ENCODE assay signal across 8 cellular contexts in the genomic region with DNA sequence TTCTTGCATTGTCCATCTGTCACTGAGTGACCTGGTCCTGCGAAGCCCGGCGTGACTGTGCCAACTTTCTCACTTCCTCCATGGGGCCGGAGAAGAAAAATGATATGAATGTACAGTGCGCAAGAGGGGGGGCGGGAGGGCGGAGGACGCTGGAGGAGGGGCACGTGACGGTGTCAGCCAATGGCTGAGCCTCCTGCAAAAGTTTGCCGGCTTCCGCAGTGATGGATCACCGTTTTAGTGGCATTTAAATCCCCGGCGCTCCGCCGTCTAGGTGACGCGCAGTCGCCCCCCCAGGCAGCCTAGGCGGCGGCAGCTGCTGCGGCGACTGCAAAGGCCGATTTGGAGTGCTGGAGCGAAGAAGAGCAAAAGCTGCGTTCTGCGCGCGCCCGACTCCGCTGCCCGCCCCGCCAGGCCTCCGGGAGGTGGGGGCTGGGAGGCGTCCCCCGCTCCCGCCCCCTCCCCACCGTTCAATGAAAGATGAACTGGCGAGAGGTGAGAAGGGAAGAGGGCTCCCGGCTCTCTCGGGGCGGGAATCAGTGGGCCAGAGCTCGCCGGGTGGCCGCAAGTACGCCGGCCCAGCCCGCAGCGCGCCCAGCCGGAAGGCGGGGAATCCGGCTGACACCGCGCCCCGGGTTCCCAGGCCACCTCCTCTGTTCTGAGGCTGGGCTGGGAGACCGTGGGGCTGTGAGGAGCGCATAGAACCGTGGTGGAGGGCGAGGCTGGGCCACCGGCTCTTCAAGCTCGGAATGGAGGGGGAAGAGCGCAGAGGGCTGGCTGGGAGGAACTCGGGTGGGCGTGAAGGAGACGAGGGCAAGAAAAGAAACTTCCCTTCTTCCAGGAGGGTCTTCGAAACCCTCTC. TPM values are rescaled to one million over a fixed set of nuclear protein-coding genes. Genes with fewer than 3 reads are reported as not detected.
DNase-seq lines count a peak whose midpoint lies in the region; ATAC-seq and TF ChIP-seq lines count a peak whose summit lies in the region.

HOXA1 (minus strand) TSS at position 104 of the 859 bp plus-strand sequence; CDS start at position 16, 88 bp downstream.

- CTCF ChIA-PET in GM10248 (lab: Yijun Ruan, JAX) (interaction anchor here (1.0 to 2.8 kb wide), 7 partner anchors 10 to 414 kb away, joined by 3 to 8 read pairs (median 4); partner anchors contain the start of gene HOXA4), HCT116 (lab: Charles Lee) (no interaction called here)

- ATAC-seq in HCT116 (peak; percentile 91), right cardiac atrium (peak; percentile 77 to 87), gastrocnemius medialis (peak; percentile 82 to 83)
- ATAC-seq in activated naive CD4-positive, alpha-beta T cell treated with anti-CD3 and anti-CD28 coated beads, Interleukin-2, amount 50 U/mL, for 72 hours = peak; percentile 88 to 91

- H3K9me2 ChIP-seq in HCT116 (ENCODE audit: insufficient read depth) = no peaks in the 10 kb centered on the region
- no peaks in the 10 kb centered on the region for H3K9me2 ChIP-seq in MM.1S (replicated peaks; ENCODE audit: insufficient read depth, low read length)

- H3K27ac Mint-ChIP-seq in activated naive CD4-positive, alpha-beta T cell treated with anti-CD3 and anti-CD28 coated beads, Interleukin-2, amount 50 U/mL, for 72 hours = peak within 1 kb of the TSS; percentile 47 to 78

- TF ChIP-seq POLR2A in HCT116 (IDR thresholded peaks at IDR 0.05; ENCODE audit: borderline replicate concordance, extremely low read depth, insufficient read depth, insufficient read length) (no peak), gastrocnemius medialis (IDR thresholded peaks at IDR 0.05) (peak; percentile 41 to 59)

- POLR2A ChIA-PET in GM10248 (lab: Yijun Ruan, JAX) = no interaction called here
- POLR2A ChIA-PET in HCT116 (lab: Charles Lee) = interaction anchor here (0.6 to 1.9 kb wide), 5 partner anchors 12 to 49 kb away, joined by 3 to 8 read pairs (median 4); no protein-coding TSS in a partner anchor

- no peaks in the 10 kb centered on the region for H3K27me3 ChIP-seq in HCT116 (ENCODE audit: insufficient read depth, low read length)
- H3K27me3 ChIP-seq in MM.1S (replicated peaks; ENCODE audit: insufficient read depth, low read length) = peaks cover 16% of the 10 kb centered on the region
- no peaks in the 10 kb centered on the region for H3K27me3 ChIP-seq in right cardiac atrium (ENCODE audit: control insufficient read depth, insufficient read depth)
- H3K27me3 ChIP-seq in gastrocnemius medialis = no peaks in the 10 kb centered on the region

- H3F3A ChIP-seq in MM.1S (ENCODE audit: insufficient read depth, low read length) = no peaks in the 10 kb centered on the region

- H3K9ac ChIP-seq in HCT116 (ENCODE audit: low read length) = peak within 1 kb of the TSS; percentile 76
- H3K9ac ChIP-seq in MM.1S (ENCODE audit: low read length) = peak within 1 kb of the TSS; percentile 37; the same call in 1 of the 2 replicates

- TF ChIP-seq RAD21 in HCT116 (IDR thresholded peaks at IDR 0.05; ENCODE audit: low read depth) = no peak; the same call in 1 of the 2 replicates

- H3K4me3 ChIP-seq in HCT116 (replicated peaks in 1 of 2; ENCODE audit: low read depth in 1 of 2, low read length in 2 of 2) (peak within 1 kb of the TSS; percentile 74 to 86), MM.1S (ENCODE audit: low read length) (peak within 1 kb of the TSS; percentile 94), right cardiac atrium (ENCODE audit: low read length) (peak within 1 kb of the TSS; percentile 87), gastrocnemius medialis (peak within 1 kb of the TSS; percentile 78 to 97 (median 88))

- peaks cover 10 to 19% of the 10 kb centered on the region in 2 experiments; a peak in 3 of 4 replicates for H3K4me1 ChIP-seq in HCT116 (ENCODE audit: control insufficient read depth in 1 of 2, insufficient read depth in 2 of 2, low read length in 2 of 2)
- H3K4me1 ChIP-seq in MM.1S (ENCODE audit: low read length) = no peaks in the 10 kb centered on the region
- no peaks in the 10 kb centered on the region for H3K4me1 ChIP-seq in right cardiac atrium (ENCODE audit: control insufficient read depth, insufficient read depth, low read length)
- H3K4me1 ChIP-seq in gastrocnemius medialis = peaks cover 11 to 24% of the 10 kb centered on the region in 2 donors

- H4K20me1 ChIP-seq in HCT116 (ENCODE audit: insufficient read depth) (no peaks in the 10 kb centered on the region), MM.1S (ENCODE audit: insufficient read depth, low read length) (no peaks in the 10 kb centered on the region)

- RAD21 ChIA-PET in HCT116 (lab: Charles Lee; ENCODE audit: low non-redundant PET in 1 of 2, low total read pairs in 2 of 2, uncharacterized antibody in 2 of 2, unreplicated experiment in 2 of 2) = interaction anchor here in 1 of 2 experiments (1.3 kb wide), 1 partner anchor 19 kb away, joined by 3 read pairs; no protein-coding TSS in a partner anchor

- DNase-seq in GM10248 (ENCODE audit: extremely low spot score) (peak; percentile 93), HCT116 (ENCODE audit: low read depth, low spot score) (peak; percentile 80), MM.1S (peak; percentile 75), SKM-1 (lab: John Stamatoyannopoulos, UW; ENCODE audit: unreplicated experiment) (peak; percentile 74), right cardiac atrium (peak; percentile 65 to 84 (median 80)), gastrocnemius medialis (peak; percentile 52 to 55), cortex of kidney (lab: John Stamatoyannopoulos, UW) (no peak)
- DNase-seq in activated naive CD4-positive, alpha-beta T cell treated with anti-CD3 and anti-CD28 coated beads, Interleukin-2, amount 50 U/mL, for 72 hours (ENCODE audit: low spot score in 2 of 2) = peak; percentile 60 to 78

- intact Hi-C loops in HCT116 (cut with micrococcal nuclease) (loop anchor here (1.0 kb wide), 1 partner anchor 19 kb away; no protein-coding TSS in a partner anchor), right cardiac atrium (cut with DNase I) (no loop called here), gastrocnemius medialis (cut with DNase I; ENCODE audit: low total_unique reads) (loop anchor here (1.0 to 2.0 kb wide), 2 partner anchors 35 to 232 kb away; partner anchors contain the start of genes HOXA4 and SKAP2)

- peak within 1 kb of the TSS; percentile 77 for H3K27ac ChIP-seq in HCT116 (ENCODE audit: low read depth, low read length)
- no peak within 1 kb of the TSS for H3K27ac ChIP-seq in MM.1S (ENCODE audit: low read length)
- H3K27ac ChIP-seq in right cardiac atrium (ENCODE audit: low read length) = peak within 1 kb of the TSS; percentile 73
- H3K27ac ChIP-seq in gastrocnemius medialis = peak within 1 kb of the TSS; percentile 73 to 82 (median 80)

- BruUV-seq in HCT116 (replicated peaks; lab: Mats Ljungman, UMichigan) = no TSS peak

- H3K36me3 ChIP-seq in HCT116 (ENCODE audit: control insufficient read depth in 1 of 2, insufficient read depth in 2 of 2, low read length in 2 of 2) (no peaks in the 10 kb centered on the region), MM.1S (replicated peaks; ENCODE audit: insufficient read depth, low read length) (no peaks in the 10 kb centered on the region), gastrocnemius medialis (no peaks in the 10 kb centered on the region)

- H3K79me2 ChIP-seq in HCT116 (ENCODE audit: insufficient read depth, low read length) (peaks cover 25% of the 10 kb centered on the region), MM.1S (ENCODE audit: low read length) (no peaks in the 10 kb centered on the region)

- H3K36me3 Mint-ChIP-seq in activated naive CD4-positive, alpha-beta T cell treated with anti-CD3 and anti-CD28 coated beads, Interleukin-2, amount 50 U/mL, for 72 hours = peaks cover 14 to 20% of the 10 kb centered on the region in 2 donors

- WGBS in right cardiac atrium = under 1% methylated on average over 68 of the region's 68 CpGs

- H2AFZ ChIP-seq in HCT116 (ENCODE audit: low read depth, low read length, poor library complexity, severe bottlenecking) = no peak within 1 kb of the TSS
- peak within 1 kb of the TSS; percentile 95 for H2AFZ ChIP-seq in MM.1S (ENCODE audit: low read length)

- in situ Hi-C loops in gastrocnemius medialis (cut with MboI; ENCODE audit: low sequenced_read_pairs in 4 of 4) = no loop called here

- no peaks in the 10 kb centered on the region for H3K9me3 Mint-ChIP-seq in activated naive CD4-positive, alpha-beta T cell treated with anti-CD3 and anti-CD28 coated beads, Interleukin-2, amount 50 U/mL, for 72 hours

- H3K4me2 ChIP-seq in HCT116 (ENCODE audit: low read length) = peak within 1 kb of the TSS; percentile 79
- peak within 1 kb of the TSS; percentile 90 for H3K4me2 ChIP-seq in MM.1S (ENCODE audit: low read depth, low read length)

- peak; percentile 13 for TF ChIP-seq CTCF in GM10248 (IDR thresholded peaks at IDR 0.05; ENCODE audit: control extremely low read depth, extremely low read depth, low read depth, missing control alignments)
- TF ChIP-seq CTCF in HCT116 (IDR thresholded peaks at IDR 0.05 in 2 of 3, conservative IDR thresholded peaks at IDR 0.05 in 1 of 3; ENCODE audit: borderline replicate concordance in 1 of 3, insufficient read depth in 1 of 3, low read depth in 2 of 3, low read length in 2 of 3) = no peak
- TF ChIP-seq CTCF in MM.1S (IDR thresholded peaks at IDR 0.05; ENCODE audit: low read length) = no peak
- peak in 1 of 5 experiments; percentile 13 for TF ChIP-seq CTCF in gastrocnemius medialis (IDR thresholded peaks at IDR 0.05 in 4 of 5, conservative IDR thresholded peaks at IDR 0.05 in 1 of 5)

- H3K9me3 ChIP-seq in HCT116 (ENCODE audit: control insufficient read depth in 1 of 2, insufficient read depth in 1 of 2, low read depth in 1 of 2, low read length in 2 of 2) (no peaks in the 10 kb centered on the region), MM.1S (replicated peaks; ENCODE audit: insufficient read depth, low read length) (no peaks in the 10 kb centered on the region), right cardiac atrium (ENCODE audit: control insufficient read depth, low read length) (no peaks in the 10 kb centered on the region), gastrocnemius medialis (no peaks in the 10 kb centered on the region)

TF ChIP-seq in HCT116, 20 proteins besides CTCF, POLR2A, EP300 and RAD21 (continues in another document):
- TF ChIP-seq, protein P1, sequence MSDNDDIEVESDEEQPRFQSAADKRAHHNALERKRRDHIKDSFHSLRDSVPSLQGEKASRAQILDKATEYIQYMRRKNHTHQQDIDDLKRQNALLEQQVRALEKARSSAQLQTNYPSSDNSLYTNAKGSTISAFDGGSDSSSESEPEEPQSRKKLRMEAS (IDR thresholded peaks at IDR 0.05) = peak; percentile 56
- peak; percentile 74 for TF ChIP-seq POLR2AphosphoS5 (IDR thresholded peaks at IDR 0.05; ENCODE audit: low read depth, low read length)
- no peak for TF ChIP-seq JUND (IDR thresholded peaks at IDR 0.05)
- peak; percentile 56; the same call in 1 of the 2 replicates for TF ChIP-seq SP1 (IDR thresholded peaks at IDR 0.05; ENCODE audit: low read depth)

RNA-seq across cellular contexts. Expression of gene HOXA1, which starts in this region (rescaled TPM):
- total RNA-seq in HCT116 (2021; ENCODE audit: unreplicated experiment) (2.8 TPM), right cardiac atrium (under 1 TPM in 2 of 4 donors, not detected in 2; 0.15 to 0.29 TPM), gastrocnemius medialis (under 1 TPM in 2 of 4 donors, not detected in 2; 0.16 to 0.36 TPM)
- 1.1 and 1.5 TPM in 2 replicates for polyA plus RNA-seq in HCT116 (2012)
- under 1 TPM in 1 of 2 donors, not detected in 1; 0.16 TPM for total RNA-seq in activated naive CD4-positive, alpha-beta T cell treated with anti-CD3 and anti-CD28 coated beads, Interleukin-2, amount 50 U/mL, for 72 hours
- polyA plus RNA-seq in right cardiac atrium = 0.14 TPM

Comparison
In these comparisons a context has a peak if more than half of its experiments do, and no peak if none do; other contexts are left out.
1. Peak in DNase-seq and ATAC-seq in activated naive CD4-positive, alpha-beta T cell treated with anti-CD3 and anti-CD28 coated beads, Interleukin-2, amount 50 U/mL, for 72 hours; RNA of the gene not detected or under 1 TPM.
2. Peak in DNase-seq, ATAC-seq, H3K4me3 ChIP-seq and H3K27ac ChIP-seq in right cardiac atrium; RNA of the gene not detected or under 1 TPM.
3. Peak in DNase-seq, ATAC-seq, H3K4me3 ChIP-seq and H3K27ac ChIP-seq in gastrocnemius medialis; RNA of the gene not detected or under 1 TPM.
4. intact Hi-C loops: an anchor here in HCT116 (1.0 kb wide) and gastrocnemius medialis (1.0 to 2.0 kb wide); none called in right cardiac atrium.